ENCODE assay signal across 22 cellular contexts in genomic region chr19:38400361-38400760, GRCh38. TPM values are rescaled to one million over a fixed set of nuclear protein-coding genes. Genes with fewer than 3 reads are reported as not detected.
A peak's percentile ranks its signal among the peaks of the same experiment; 100 is the strongest.
DNase-seq lines count a peak whose midpoint lies in the region; ATAC-seq, FAIRE-seq and TF ChIP-seq lines count a peak whose summit lies in the region.
"Had no signal": no experiment of that assay in that cellular context is flagged by ENCODE, and none has a peak within 500 bp of the region (broad histone marks: within the 10 kb centered on the region; RNA-seq: fewer than 3 reads in every experiment).

No MANE protein-coding gene starts in this region.

- no peaks in the 10 kb centered on the region for H3K9me3 Mint-ChIP-seq in activated naive CD8-positive, alpha-beta T cell treated with anti-CD3 and anti-CD28 coated beads, Interleukin-2, amount 10 ng/mL, durations not matched to agents 7 days and 5 days
- no peaks in the 10 kb centered on the region for H3K9me3 Mint-ChIP-seq in activated naive CD8-positive, alpha-beta T cell treated with anti-CD3 and anti-CD28 coated beads, Interleukin-2, amount 50 U/mL, for 24 hours
- peaks cover 4% of the 10 kb centered on the region; the same call in 2 of the 3 replicates for H3K9me3 Mint-ChIP-seq in GM23338

- H3K79me2 ChIP-seq in H1 (ENCODE audit: control insufficient read depth in 1 of 2, insufficient read depth in 2 of 2, low read length in 2 of 2) (no peaks in the 10 kb centered on the region), osteoblast (ENCODE audit: insufficient read depth, low read length) (no peaks in the 10 kb centered on the region), GM23338 (replicated peaks; ENCODE audit: insufficient read depth) (no peaks in the 10 kb centered on the region)

- H3K4ac ChIP-seq in IMR-90 (ENCODE audit: low read depth, low read length) (no peak overlapping the region), H1 (replicated peaks; ENCODE audit: insufficient read length, low read depth, low read length) (no peak overlapping the region)

- peak overlapping the region; percentile 61 for H2AK9ac ChIP-seq in IMR-90 (replicated peaks; ENCODE audit: low read depth, low read length, poor library complexity)

- peaks cover 6% of the 10 kb centered on the region; the same call in 1 of the 2 replicates for H3K9me2 ChIP-seq in GM23338 (ENCODE audit: insufficient read depth)

- H2AK5ac ChIP-seq in IMR-90 (ENCODE audit: low read depth, low read length) (no peak overlapping the region; the same call in 1 of the 2 replicates), H1 (ENCODE audit: low read depth, low read length) (no peak overlapping the region)

- no peak overlapping the region for H4K5ac ChIP-seq in IMR-90 (ENCODE audit: low read depth, low read length)
- H4K5ac ChIP-seq in H1 (ENCODE audit: insufficient read length, low read depth, low read length), result no peak overlapping the region

- intact Hi-C loops in IMR-90 (cut with micrococcal nuclease), result no loop called here

- peak overlapping the region; percentile 17 for H3K27ac Mint-ChIP-seq in activated naive CD8-positive, alpha-beta T cell treated with anti-CD3 and anti-CD28 coated beads, Interleukin-2, amount 10 ng/mL, durations not matched to agents 7 days and 5 days
- no peak overlapping the region for H3K27ac Mint-ChIP-seq in activated naive CD8-positive, alpha-beta T cell treated with anti-CD3 and anti-CD28 coated beads, Interleukin-2, amount 50 U/mL, for 24 hours
- H3K27ac Mint-ChIP-seq in GM23338, result no peak overlapping the region
- H3K27ac Mint-ChIP-seq: CD14-positive monocyte had no signal

- FAIRE-seq in H1 (lab: Jason Lieb, UNC), result no peak
- FAIRE-seq: HTR-8/SVneo had no signal

- TF ChIP-seq RAD21 in IMR-90 (IDR thresholded peaks at IDR 0.05; ENCODE audit: low read length) (no peak), H1 (IDR thresholded peaks at IDR 0.05 in 1 of 2, conservative IDR thresholded peaks at IDR 0.05 in 1 of 2; ENCODE audit: low read depth in 2 of 2, low read length in 2 of 2) (no peak)

- no peak overlapping the region for H3K4me2 ChIP-seq in IMR-90 (ENCODE audit: low read depth, low read length)
- H3K4me2 ChIP-seq in H1 (ENCODE audit: insufficient read depth in 1 of 2, low read depth in 2 of 2, low read length in 2 of 2), result no peak overlapping the region
- no peak overlapping the region for H3K4me2 ChIP-seq in osteoblast (ENCODE audit: insufficient read depth, low read length)
- H3K4me2 ChIP-seq in GM23338, result no peak overlapping the region

- ATAC-seq in activated naive CD8-positive, alpha-beta T cell treated with anti-CD3 and anti-CD28 coated beads, Interleukin-2, amount 10 ng/mL, durations not matched to agents 7 days and 5 days (ENCODE audit: low read depth), result no peak
- ATAC-seq in activated naive CD8-positive, alpha-beta T cell treated with anti-CD3 and anti-CD28 coated beads, Interleukin-2, amount 50 U/mL, for 24 hours, result no peak
- no peak for ATAC-seq in IMR-90 (ENCODE audit: low read depth)
- ATAC-seq in GM23338, result no peak

- BruUV-seq in IMR-90 (replicated peaks; lab: Mats Ljungman, UMichigan), result no TSS peak

- POLR2A ChIA-PET in activated naive CD8-positive, alpha-beta T cell treated with anti-CD3 and anti-CD28 coated beads, Interleukin-2, amount 10 ng/mL, durations not matched to agents 7 days and 5 days (lab: Charles Lee), result interaction anchor here (1.2 kb wide), 1 partner anchor 146 kb away, joined by 3 read pairs; no protein-coding TSS in a partner anchor
- POLR2A ChIA-PET in IMR-90 (lab: Charles Lee; ENCODE audit: unreplicated experiment), result no interaction called here
- POLR2A ChIA-PET in H1 (lab: Charles Lee; ENCODE audit: partially characterized antibody), result interaction anchor here (0.6 to 6.1 kb wide), 8 partner anchors 11 to 115 kb away, joined by 3 to 38 read pairs (median 4); partner anchors contain the start of genes GGN and SPRED3

- H3K27ac ChIP-seq in IMR-90 (ENCODE audit: insufficient read depth, low read length) (no peak overlapping the region), H1 (ENCODE audit: low read depth, low read length) (no peak overlapping the region), osteoblast (ENCODE audit: low read depth, low read length) (no peak overlapping the region), GM23338 (ENCODE audit: low read depth) (no peak overlapping the region)
- H3K27ac ChIP-seq: HL-60, RWPE1, SJCRH30 had no signal

- DNase-seq in activated naive CD8-positive, alpha-beta T cell treated with anti-CD3 and anti-CD28 coated beads, Interleukin-2, amount 10 ng/mL, durations not matched to agents 7 days and 5 days, result no peak
- DNase-seq in activated naive CD8-positive, alpha-beta T cell treated with anti-CD3 and anti-CD28 coated beads, Interleukin-2, amount 50 U/mL, for 24 hours, result no peak
- DNase-seq in IMR-90 (no peak), H1 (ENCODE audit: low read depth in 1 of 2, low spot score in 2 of 2) (no peak), osteoblast (ENCODE audit: insufficient read length, low spot score, missing footprints) (peak; percentile 19), GM23338 (ENCODE audit: low spot score) (no peak), DMS 273 (lab: John Stamatoyannopoulos, UW; ENCODE audit: unreplicated experiment) (no peak), superior temporal gyrus (ENCODE audit: extremely low spot score) (no peak)
- DNase-seq: ACHN, AML-193, MV-4-11, NCI-H1436 treated with DMSO at 0.1 percent for 48 hours, NCI-H2081, NCI-H510A, NCI-H774, PC-3, SJCRH30 had no signal

- H4K91ac ChIP-seq in IMR-90 (ENCODE audit: insufficient read depth, low read depth, low read length) (no peak overlapping the region), H1 (replicated peaks; ENCODE audit: insufficient read length, low read length) (no peak overlapping the region)

- dilution Hi-C loops in IMR-90 (cut with HindIII; ENCODE audit: low sequenced_read_pairs, unreplicated experiment), result no loop called here

- no peak overlapping the region for H2BK12ac ChIP-seq in H1 (ENCODE audit: low read depth, low read length)

- H2AFZ ChIP-seq in IMR-90 (replicated peaks; ENCODE audit: low read length, poor library complexity), result peak overlapping the region; percentile 33
- no peak overlapping the region for H2AFZ ChIP-seq in H1 (ENCODE audit: low read length)
- no peak overlapping the region for H2AFZ ChIP-seq in osteoblast (ENCODE audit: low read length)
- no peak overlapping the region for H2AFZ ChIP-seq in GM23338

- CTCF ChIA-PET in IMR-90 (lab: Yijun Ruan, JAX), result interaction anchor here (0.5 to 1.5 kb wide), 2 partner anchors 166 to 530 kb away, joined by 3 to 4 read pairs; partner anchors contain the start of genes MRPS12 and SARS2
- CTCF ChIA-PET in H1 (lab: Charles Lee; ENCODE audit: partially characterized antibody), result interaction anchor here (0.6 to 1.4 kb wide), 3 partner anchors 16 to 315 kb away, joined by 3 to 4 read pairs (median 3); no protein-coding TSS in a partner anchor

- in situ Hi-C loops in IMR-90 (cut with MboI; ENCODE audit: low sequenced_read_pairs), result loop anchor here (25.0 kb wide), 1 partner anchor 537 kb away; the partner anchor contains the start of genes MRPS12 and SARS2

- H3K36me3 ChIP-seq in IMR-90 (ENCODE audit: control insufficient read depth, insufficient read depth, low read length) (peaks cover 15% of the 10 kb centered on the region; the same call in 1 of the 2 replicates), H1 (ENCODE audit: control insufficient read depth in 2 of 4, insufficient read depth in 4 of 4, low read length in 3 of 4) (peaks cover 0 to 11% (median 0%) of the 10 kb centered on the region in 4 experiments; a peak in 1 of 8 replicates), osteoblast (ENCODE audit: insufficient read depth, low read length) (peaks cover 14% of the 10 kb centered on the region), GM23338 (ENCODE audit: insufficient read depth) (no peaks in the 10 kb centered on the region)
- H3K36me3 ChIP-seq: SJCRH30 had no signal

- H3K4me3 Mint-ChIP-seq in activated naive CD8-positive, alpha-beta T cell treated with anti-CD3 and anti-CD28 coated beads, Interleukin-2, amount 10 ng/mL, durations not matched to agents 7 days and 5 days, result no peak overlapping the region
- no peak overlapping the region for H3K4me3 Mint-ChIP-seq in activated naive CD8-positive, alpha-beta T cell treated with anti-CD3 and anti-CD28 coated beads, Interleukin-2, amount 50 U/mL, for 24 hours
- no peak overlapping the region; the same call in 2 of the 3 replicates for H3K4me3 Mint-ChIP-seq in GM23338
- H3K4me3 Mint-ChIP-seq: CD14-positive monocyte had no signal

- no peak for TF ChIP-seq CTCF in IMR-90 (conservative IDR thresholded peaks at IDR 0.05; ENCODE audit: low read depth, low read length)
- no peak for TF ChIP-seq CTCF in H1 (IDR thresholded peaks at IDR 0.05; ENCODE audit: control extremely low read depth in 1 of 3, insufficient read depth in 1 of 3, low read depth in 1 of 3, low read length in 3 of 3)
- no peak for TF ChIP-seq CTCF in osteoblast (IDR thresholded peaks at IDR 0.05; ENCODE audit: extremely low read depth, low read depth, low read length)
- TF ChIP-seq CTCF in GM23338 (conservative IDR thresholded peaks at IDR 0.05; ENCODE audit: low read depth in 2 of 2), result no peak

- H3K4me3 ChIP-seq in IMR-90 (ENCODE audit: insufficient read depth, low read depth, low read length) (no peak overlapping the region), H1 (ENCODE audit: extremely low read depth in 1 of 4, insufficient read depth in 2 of 4, low read depth in 3 of 4, low read length in 4 of 4) (no peak overlapping the region), osteoblast (ENCODE audit: insufficient read depth, low read length) (no peak overlapping the region), GM23338 (no peak overlapping the region)
- H3K4me3 ChIP-seq: HAP-1, SJCRH30 had no signal

- TF ChIP-seq POLR2A in IMR-90 (IDR thresholded peaks at IDR 0.05; ENCODE audit: low read depth, low read length) (no peak), H1 (IDR thresholded peaks at IDR 0.05; ENCODE audit: control extremely low read depth in 1 of 2, low read depth in 2 of 2, low read length in 2 of 2) (no peak)

- WGBS in IMR-90 (ENCODE audit: extremely low coverage in 2 of 2, insufficient read length in 1 of 2), 2 experiments, result 58% methylated on average over 4 of the region's 5 CpGs; no CpG with 5 or more reads in 1 of the 2 experiments
- WGBS in H1 (ENCODE audit: extremely low coverage in 1 of 2, insufficient coverage in 1 of 2, insufficient read length in 1 of 2, insufficient replicate concordance in 2 of 2, low coverage in 1 of 2, low lambda C conversion rate in 2 of 2, missing lambda C conversion rate in 1 of 2), 2 experiments, result 73% methylated on average over 5 of the region's 5 CpGs; no CpG with 5 or more reads in 1 of the 2 experiments

- H3K79me1 ChIP-seq in IMR-90 (ENCODE audit: low read depth in 1 of 2, low read length in 2 of 2) (peaks cover 6 to 12% of the 10 kb centered on the region in 2 experiments; a peak in 3 of 4 replicates), H1 (ENCODE audit: low read depth, low read length) (no peaks in the 10 kb centered on the region)

- H2BK5ac ChIP-seq in IMR-90 (ENCODE audit: low read depth, low read length, poor library complexity, severe bottlenecking) (no peak overlapping the region), H1 (ENCODE audit: low read depth, low read length) (no peak overlapping the region)

- H3K4me1 ChIP-seq in IMR-90 (ENCODE audit: control insufficient read depth, insufficient read depth, low read length) (no peaks in the 10 kb centered on the region), H1 (replicated peaks in 1 of 4; ENCODE audit: control insufficient read depth in 3 of 4, insufficient read depth in 4 of 4, low read length in 3 of 4) (no peaks in the 10 kb centered on the region; a peak in 2 of 7 replicates), osteoblast (ENCODE audit: insufficient read depth, low read length) (peaks cover 4% of the 10 kb centered on the region), GM23338 (ENCODE audit: insufficient read depth) (no peaks in the 10 kb centered on the region)
- H3K4me1 ChIP-seq: HAP-1, SJCRH30 had no signal

- H3K27me3 Mint-ChIP-seq in activated naive CD8-positive, alpha-beta T cell treated with anti-CD3 and anti-CD28 coated beads, Interleukin-2, amount 10 ng/mL, durations not matched to agents 7 days and 5 days, result peaks cover 15% of the 10 kb centered on the region
- H3K27me3 Mint-ChIP-seq in activated naive CD8-positive, alpha-beta T cell treated with anti-CD3 and anti-CD28 coated beads, Interleukin-2, amount 50 U/mL, for 24 hours, result peaks cover 5% of the 10 kb centered on the region
- peaks cover 57% of the 10 kb centered on the region for H3K27me3 Mint-ChIP-seq in GM23338 (ENCODE audit: insufficient read depth, low read depth, poor library complexity)

- H3K23ac ChIP-seq in IMR-90 (ENCODE audit: low read depth, low read length) (no peak overlapping the region), H1 (ENCODE audit: insufficient read length) (no peak overlapping the region)

- H4K20me1 ChIP-seq in IMR-90 (ENCODE audit: insufficient read depth, low read length), result no peaks in the 10 kb centered on the region
- H4K20me1 ChIP-seq in H1 (replicated peaks in 1 of 2; ENCODE audit: control insufficient read depth in 1 of 2, insufficient read depth in 2 of 2, low read length in 2 of 2), result no peaks in the 10 kb centered on the region
- H4K20me1 ChIP-seq in osteoblast (ENCODE audit: insufficient read depth, low read length), result peaks cover 4% of the 10 kb centered on the region
- H4K20me1 ChIP-seq in GM23338 (replicated peaks; ENCODE audit: insufficient read depth), result no peaks in the 10 kb centered on the region; the same call in 1 of the 2 replicates

- no peak overlapping the region for H2BK120ac ChIP-seq in IMR-90 (ENCODE audit: low read depth, low read length)
- H2BK120ac ChIP-seq in H1 (replicated peaks; ENCODE audit: low read depth, low read length), result no peak overlapping the region

- no peak overlapping the region for H3K14ac ChIP-seq in IMR-90 (replicated peaks; ENCODE audit: low read depth, low read length)
- no peak overlapping the region for H3K14ac ChIP-seq in H1 (ENCODE audit: insufficient read length)

- H3K9ac ChIP-seq in IMR-90 (ENCODE audit: low read depth, low read length), result no peak overlapping the region
- no peak overlapping the region for H3K9ac ChIP-seq in H1 (replicated peaks in 1 of 4; ENCODE audit: extremely low read depth in 1 of 4, low read depth in 3 of 4, low read length in 3 of 4)

- no peaks in the 10 kb centered on the region for H3K27me3 ChIP-seq in IMR-90 (ENCODE audit: control insufficient read depth, insufficient read depth, low read length)
- peaks cover 2 to 46% (median 43%) of the 10 kb centered on the region in 4 experiments for H3K27me3 ChIP-seq in H1 (replicated peaks in 1 of 4; ENCODE audit: control insufficient read depth in 3 of 4, extremely low read depth in 1 of 4, insufficient read depth in 3 of 4, low read length in 3 of 4)
- no peaks in the 10 kb centered on the region for H3K27me3 ChIP-seq in osteoblast (ENCODE audit: insufficient read depth, low read length)
- H3K27me3 ChIP-seq in GM23338 (ENCODE audit: insufficient read depth), result peaks cover 73% of the 10 kb centered on the region
- H3K27me3 ChIP-seq: SJCRH30 had no signal

- H3K9me1 ChIP-seq in IMR-90 (ENCODE audit: insufficient read depth, low read length), result 0 out of 2 replicates have a peak, but pooled peaks cover 3% of the 10 kb centered on the region

- peaks cover 13% of the 10 kb centered on the region for H3K4me1 Mint-ChIP-seq in activated naive CD8-positive, alpha-beta T cell treated with anti-CD3 and anti-CD28 coated beads, Interleukin-2, amount 10 ng/mL, durations not matched to agents 7 days and 5 days
- peaks cover 19% of the 10 kb centered on the region for H3K4me1 Mint-ChIP-seq in activated naive CD8-positive, alpha-beta T cell treated with anti-CD3 and anti-CD28 coated beads, Interleukin-2, amount 50 U/mL, for 24 hours
- 0 out of 3 replicates have a peak, but pooled peaks cover 6% of the 10 kb centered on the region for H3K4me1 Mint-ChIP-seq in GM23338

- no peak for TF ChIP-seq EP300 in H1 (IDR thresholded peaks at IDR 0.05; ENCODE audit: borderline replicate concordance in 1 of 2, low read depth in 2 of 2, low read length in 2 of 2)

- no peaks in the 10 kb centered on the region for H3K9me3 ChIP-seq in IMR-90 (ENCODE audit: control insufficient read depth, insufficient read depth, low read length)
- no peaks in the 10 kb centered on the region for H3K9me3 ChIP-seq in H1 (ENCODE audit: insufficient read depth in 2 of 2, low read depth in 1 of 2, low read length in 1 of 2)
- no peaks in the 10 kb centered on the region for H3K9me3 ChIP-seq in osteoblast (ENCODE audit: low read depth, low read length)
- H3K9me3 ChIP-seq: HAP-1, SJCRH30 had no signal

- no peak overlapping the region for H3K56ac ChIP-seq in IMR-90 (ENCODE audit: extremely low read depth, insufficient read depth, low read length)
- no peak overlapping the region for H3K56ac ChIP-seq in H1 (replicated peaks; ENCODE audit: insufficient read length, low read depth, low read length)

- H4K8ac ChIP-seq in IMR-90 (ENCODE audit: low read depth in 2 of 2, low read length in 2 of 2), result no peak overlapping the region
- H4K8ac ChIP-seq in H1 (ENCODE audit: extremely low read depth, insufficient read depth, low read length), result no peak overlapping the region; the same call in 1 of the 2 replicates

- H3K18ac ChIP-seq in IMR-90 (ENCODE audit: low read depth, low read length) (no peak overlapping the region), H1 (ENCODE audit: extremely low read depth, low read length) (no peak overlapping the region)

- H3K36me3 Mint-ChIP-seq in activated naive CD8-positive, alpha-beta T cell treated with anti-CD3 and anti-CD28 coated beads, Interleukin-2, amount 10 ng/mL, durations not matched to agents 7 days and 5 days, result peaks cover 5% of the 10 kb centered on the region
- H3K36me3 Mint-ChIP-seq in activated naive CD8-positive, alpha-beta T cell treated with anti-CD3 and anti-CD28 coated beads, Interleukin-2, amount 50 U/mL, for 24 hours (ENCODE audit: low read depth), result peaks cover 3% of the 10 kb centered on the region
- H3K36me3 Mint-ChIP-seq in GM23338 (ENCODE audit: low read depth), result peaks cover 9% of the 10 kb centered on the region

- H2BK20ac ChIP-seq in IMR-90 (ENCODE audit: low read depth, low read length) (no peak overlapping the region), H1 (ENCODE audit: low read length) (no peak overlapping the region)

- H3K23me2 ChIP-seq in H1 (ENCODE audit: low read depth, low read length), result peaks cover 5% of the 10 kb centered on the region; the same call in 1 of the 2 replicates

- 0 out of 2 replicates have a peak, but pooled peaks cover 5% of the 10 kb centered on the region for H3F3A ChIP-seq in GM23338 (replicated peaks; ENCODE audit: low read depth)

- H2BK15ac ChIP-seq in IMR-90 (ENCODE audit: low read depth, low read length) (no peak overlapping the region), H1 (ENCODE audit: low read length) (peak overlapping the region; percentile 40; the same call in 1 of the 2 replicates)

RNA-seq across cellular contexts. Expression of gene FAM98C, which starts 2.5 kb away (rescaled TPM):
- total RNA-seq in activated naive CD8-positive, alpha-beta T cell treated with anti-CD3 and anti-CD28 coated beads, Interleukin-2, amount 10 ng/mL, durations not matched to agents 7 days and 5 days, result 10 to 100 TPM; 32.5 to 37.7 TPM
- 3.6 and 4.2 TPM in 2 replicates for total RNA-seq in IMR-90 (2012; rRNA removed)
- 17.9 and 20.8 TPM in 2 replicates for polyA plus RNA-seq in IMR-90 (2012; rRNA removed)
- 23.6 and 30.4 TPM in 2 replicates for polyA plus RNA-seq in IMR-90 (2012; cell fraction: cytosol; rRNA removed)
- polyA plus RNA-seq in IMR-90 (2012; cell fraction: nucleus; rRNA removed; ENCODE audit: low replicate concordance), result 52.8 and 101 TPM in 2 replicates
- 4.6 and 6.1 TPM in 2 replicates for total RNA-seq in H1 (2021; fragmentation: NEBNext Ultra II Directional; extraction: Animal tissue kit (Norgen Biotek cat#: 25700))
- polyA plus RNA-seq in H1 (2011; rRNA removed), result 9.4 and 12.3 TPM in 2 replicates
- 12.2 TPM for polyA plus RNA-seq in H1 (2011; cell fraction: cytosol; rRNA removed)
- 24.9 TPM for polyA plus RNA-seq in H1 (2011; cell fraction: nucleus; rRNA removed)
- 5.2 to 9.0 TPM (median 6.8 TPM) in 4 replicates for polyA plus RNA-seq in H1 (2012, experiment 1 of 2)
- polyA plus RNA-seq in H1 (2012, experiment 2 of 2), result 20.7 TPM
- polyA plus RNA-seq in H1 (2013, experiment 1 of 2), result 3.9 TPM
- polyA plus RNA-seq in H1 (2013, experiment 2 of 2), result 4.0 TPM
- polyA minus RNA-seq in H1 (2011; rRNA and poly(A)+ RNA removed), result 1.7 TPM in 2 replicates
- 3.9 TPM for polyA minus RNA-seq in H1 (2011; cell fraction: cytosol; rRNA and poly(A)+ RNA removed)
- polyA minus RNA-seq in H1 (2011; cell fraction: nucleus; rRNA and poly(A)+ RNA removed), result 6.6 TPM
- 12.1 and 14.1 TPM in 2 replicates for total RNA-seq in osteoblast
- total RNA-seq in GM23338 (2014; rRNA removed; shearing (Covaris generic)), result 4.3 and 5.7 TPM in 2 replicates
- polyA plus RNA-seq in GM23338 (2016; fragmentation: Nextera tagmentation; extraction: Ambion mirVana), result 7.6 and 8.0 TPM in 2 replicates

RNA-seq across cellular contexts. Expression of gene SPRED3, which starts 11.9 kb away (rescaled TPM):
- 1 to 10 TPM; 1.8 to 2.6 TPM for total RNA-seq in activated naive CD8-positive, alpha-beta T cell treated with anti-CD3 and anti-CD28 coated beads, Interleukin-2, amount 10 ng/mL, durations not matched to agents 7 days and 5 days
- total RNA-seq in IMR-90 (2012; rRNA removed) (0.56 and 0.90 TPM in 2 replicates), osteoblast (1.8 and 2.2 TPM in 2 replicates)
- polyA plus RNA-seq in IMR-90 (2012; rRNA removed) (6.3 and 7.9 TPM in 2 replicates), H1 (2011; rRNA removed) (10.3 and 13.5 TPM in 2 replicates), GM23338 (2016; fragmentation: Nextera tagmentation; extraction: Ambion mirVana) (10.7 and 11.6 TPM in 2 replicates)
- polyA plus RNA-seq in IMR-90 (2012; cell fraction: cytosol; rRNA removed), result 2.4 and 2.8 TPM in 2 replicates
- 22.6 and 23.9 TPM in 2 replicates for polyA plus RNA-seq in IMR-90 (2012; cell fraction: nucleus; rRNA removed; ENCODE audit: low replicate concordance)
- total RNA-seq in H1 (2021; fragmentation: NEBNext Ultra II Directional; extraction: Animal tissue kit (Norgen Biotek cat#: 25700)), result 7.1 and 8.1 TPM in 2 replicates
- polyA plus RNA-seq in H1 (2011; cell fraction: cytosol; rRNA removed), result 9.5 TPM
- polyA plus RNA-seq in H1 (2011; cell fraction: nucleus; rRNA removed), result 28.3 TPM
- 8.0 to 11.4 TPM (median 9.0 TPM) in 4 replicates for polyA plus RNA-seq in H1 (2012, experiment 1 of 2)
- polyA plus RNA-seq in H1 (2012, experiment 2 of 2), result 4.8 TPM
- polyA plus RNA-seq in H1 (2013, experiment 1 of 2), result 6.6 TPM
- 6.1 TPM for polyA plus RNA-seq in H1 (2013, experiment 2 of 2)
- 3.8 and 5.4 TPM in 2 replicates for polyA minus RNA-seq in H1 (2011; rRNA and poly(A)+ RNA removed)
- 3.0 TPM for polyA minus RNA-seq in H1 (2011; cell fraction: cytosol; rRNA and poly(A)+ RNA removed)
- polyA minus RNA-seq in H1 (2011; cell fraction: nucleus; rRNA and poly(A)+ RNA removed), result 16.1 TPM
- 3.9 TPM in 2 replicates for total RNA-seq in GM23338 (2014; rRNA removed; shearing (Covaris generic))
- polyA plus RNA-seq: CD14-positive monocyte had no signal

RNA-seq across cellular contexts. Expression of gene GGN, which starts 12.5 kb away (rescaled TPM):
- total RNA-seq in activated naive CD8-positive, alpha-beta T cell treated with anti-CD3 and anti-CD28 coated beads, Interleukin-2, amount 10 ng/mL, durations not matched to agents 7 days and 5 days, result not detected
- total RNA-seq in IMR-90 (2012; rRNA removed), result under 0.01 TPM in 1 of 2 replicates, not detected in the other
- 0.65 and 0.99 TPM in 2 replicates for polyA plus RNA-seq in IMR-90 (2012; rRNA removed)
- polyA plus RNA-seq in IMR-90 (2012; cell fraction: cytosol; rRNA removed), result 0.75 and 0.95 TPM in 2 replicates
- 1.5 and 2.8 TPM in 2 replicates for polyA plus RNA-seq in IMR-90 (2012; cell fraction: nucleus; rRNA removed; ENCODE audit: low replicate concordance)
- total RNA-seq in H1 (2021; fragmentation: NEBNext Ultra II Directional; extraction: Animal tissue kit (Norgen Biotek cat#: 25700)), result 1.2 and 2.7 TPM in 2 replicates
- polyA plus RNA-seq in H1 (2011; rRNA removed), result 0.47 and 0.69 TPM in 2 replicates
- 0.44 TPM for polyA plus RNA-seq in H1 (2011; cell fraction: cytosol; rRNA removed)
- 1.5 TPM for polyA plus RNA-seq in H1 (2011; cell fraction: nucleus; rRNA removed)
- 0.79 to 1.6 TPM (median 1.0 TPM) in 4 replicates for polyA plus RNA-seq in H1 (2012, experiment 1 of 2)
- 0.25 TPM for polyA plus RNA-seq in H1 (2012, experiment 2 of 2)
- polyA plus RNA-seq in H1 (2013, experiment 1 of 2), result 1.4 TPM
- 0.77 TPM for polyA plus RNA-seq in H1 (2013, experiment 2 of 2)
- polyA minus RNA-seq in H1 (2011; rRNA and poly(A)+ RNA removed), result 0.06 TPM in 1 of 2 replicates, not detected in the other
- polyA minus RNA-seq in H1 (2011; cell fraction: cytosol; rRNA and poly(A)+ RNA removed), result not detected
- 1.00 TPM for polyA minus RNA-seq in H1 (2011; cell fraction: nucleus; rRNA and poly(A)+ RNA removed)
- 0.29 and 0.36 TPM in 2 replicates for total RNA-seq in osteoblast
- total RNA-seq in GM23338 (2014; rRNA removed; shearing (Covaris generic)), result 0.14 and 0.70 TPM in 2 replicates
- 1.5 and 2.6 TPM in 2 replicates for polyA plus RNA-seq in GM23338 (2016; fragmentation: Nextera tagmentation; extraction: Ambion mirVana)

RNA-seq across cellular contexts. Expression of gene RASGRP4, which starts 25.7 kb away (rescaled TPM):
- under 1 TPM; 0.31 to 0.80 TPM for total RNA-seq in activated naive CD8-positive, alpha-beta T cell treated with anti-CD3 and anti-CD28 coated beads, Interleukin-2, amount 10 ng/mL, durations not matched to agents 7 days and 5 days
- total RNA-seq in IMR-90 (2012; rRNA removed), result not detected in 2 replicates
- not detected in 2 replicates for polyA plus RNA-seq in IMR-90 (2012; rRNA removed)
- not detected in 2 replicates for polyA plus RNA-seq in IMR-90 (2012; cell fraction: cytosol; rRNA removed)
- polyA plus RNA-seq in IMR-90 (2012; cell fraction: nucleus; rRNA removed; ENCODE audit: low replicate concordance), result not detected in 2 replicates
- 1.9 and 2.0 TPM in 2 replicates for total RNA-seq in H1 (2021; fragmentation: NEBNext Ultra II Directional; extraction: Animal tissue kit (Norgen Biotek cat#: 25700))
- polyA plus RNA-seq in H1 (2011; rRNA removed), result 3.1 and 5.7 TPM in 2 replicates
- polyA plus RNA-seq in H1 (2011; cell fraction: cytosol; rRNA removed), result 3.1 TPM
- 7.7 TPM for polyA plus RNA-seq in H1 (2011; cell fraction: nucleus; rRNA removed)
- polyA plus RNA-seq in H1 (2012, experiment 1 of 2), result 1.2 to 2.0 TPM (median 1.6 TPM) in 4 replicates
- 1.1 TPM for polyA plus RNA-seq in H1 (2012, experiment 2 of 2)
- 2.3 TPM for polyA plus RNA-seq in H1 (2013, experiment 1 of 2)
- 2.0 TPM for polyA plus RNA-seq in H1 (2013, experiment 2 of 2)
- polyA minus RNA-seq in H1 (2011; rRNA and poly(A)+ RNA removed), result 1.3 and 1.7 TPM in 2 replicates
- 1.3 TPM for polyA minus RNA-seq in H1 (2011; cell fraction: cytosol; rRNA and poly(A)+ RNA removed)
- 1.6 TPM for polyA minus RNA-seq in H1 (2011; cell fraction: nucleus; rRNA and poly(A)+ RNA removed)
- not detected in 2 replicates for total RNA-seq in osteoblast
- 3.6 and 4.1 TPM in 2 replicates for total RNA-seq in GM23338 (2014; rRNA removed; shearing (Covaris generic))
- polyA plus RNA-seq in GM23338 (2016; fragmentation: Nextera tagmentation; extraction: Ambion mirVana), result 1.5 and 1.6 TPM in 2 replicates
- total RNA-seq: PC-3 had no signal

RNA-seq across cellular contexts. Expression of gene PSMD8, which starts 26.0 kb away (rescaled TPM):
- 100 to 1,000 TPM; 127 to 131 TPM for total RNA-seq in activated naive CD8-positive, alpha-beta T cell treated with anti-CD3 and anti-CD28 coated beads, Interleukin-2, amount 10 ng/mL, durations not matched to agents 7 days and 5 days
- total RNA-seq in IMR-90 (2012; rRNA removed) (502 and 644 TPM in 2 replicates), osteoblast (285 and 299 TPM in 2 replicates)
- polyA plus RNA-seq in IMR-90 (2012; rRNA removed) (475 and 538 TPM in 2 replicates), H1 (2011; rRNA removed) (410 and 486 TPM in 2 replicates), GM23338 (2016; fragmentation: Nextera tagmentation; extraction: Ambion mirVana) (129 and 138 TPM in 2 replicates)
- 171 and 501 TPM in 2 replicates for polyA plus RNA-seq in IMR-90 (2012; cell fraction: cytosol; rRNA removed)
- 160 and 200 TPM in 2 replicates for polyA plus RNA-seq in IMR-90 (2012; cell fraction: nucleus; rRNA removed; ENCODE audit: low replicate concordance)
- 170 and 183 TPM in 2 replicates for total RNA-seq in H1 (2021; fragmentation: NEBNext Ultra II Directional; extraction: Animal tissue kit (Norgen Biotek cat#: 25700))
- polyA plus RNA-seq in H1 (2011; cell fraction: cytosol; rRNA removed), result 380 TPM
- 266 TPM for polyA plus RNA-seq in H1 (2011; cell fraction: nucleus; rRNA removed)
- polyA plus RNA-seq in H1 (2012, experiment 1 of 2), result 152 to 242 TPM (median 222 TPM) in 4 replicates
- polyA plus RNA-seq in H1 (2012, experiment 2 of 2), result 239 TPM
- polyA plus RNA-seq in H1 (2013, experiment 1 of 2), result 138 TPM
- polyA plus RNA-seq in H1 (2013, experiment 2 of 2), result 143 TPM
- polyA minus RNA-seq in H1 (2011; rRNA and poly(A)+ RNA removed), result 235 and 279 TPM in 2 replicates
- polyA minus RNA-seq in H1 (2011; cell fraction: cytosol; rRNA and poly(A)+ RNA removed), result 103 TPM
- polyA minus RNA-seq in H1 (2011; cell fraction: nucleus; rRNA and poly(A)+ RNA removed), result 69.3 TPM
- total RNA-seq in GM23338 (2014; rRNA removed; shearing (Covaris generic)), result 165 and 241 TPM in 2 replicates
